Comparison of ENCODE assay signal across 22 cellular contexts in the genomic region with DNA sequence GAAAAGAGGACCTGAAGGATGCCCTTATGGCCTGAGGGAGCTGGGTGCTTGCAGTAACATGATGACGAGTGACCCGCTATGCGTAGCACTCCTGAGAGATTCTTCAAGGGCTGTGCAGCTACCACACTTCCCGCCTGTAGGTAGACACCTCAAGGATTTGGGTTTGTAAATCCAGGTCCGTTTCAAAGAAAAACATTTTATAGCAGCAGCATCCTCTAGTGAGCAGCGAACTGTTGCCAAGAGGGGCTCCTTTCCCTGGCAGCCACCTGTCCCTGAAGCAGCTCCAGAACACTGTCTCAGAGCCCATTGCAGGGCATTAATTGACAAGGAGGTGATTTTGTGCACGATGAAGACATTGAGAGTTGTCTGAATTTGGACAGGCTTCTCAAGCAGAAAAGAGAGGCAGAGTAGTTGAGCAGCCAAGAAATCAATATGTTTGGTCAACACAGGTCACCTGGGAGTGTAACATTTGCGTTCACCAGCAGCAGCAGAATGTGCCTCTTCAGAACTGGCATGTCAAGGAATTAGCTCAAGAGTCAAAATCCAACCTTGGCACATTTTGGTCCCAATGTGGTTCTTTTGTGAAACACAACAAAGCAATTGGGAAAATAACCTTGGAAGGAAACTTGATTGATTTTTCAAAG.
"Had no signal": no experiment of that assay in that cellular context is flagged by ENCODE, and none has a peak within 500 bp of the region (broad histone marks: within the 10 kb centered on the region; RNA-seq: fewer than 3 reads in every experiment).

No MANE protein-coding gene starts in this region.

- H3K36me3 ChIP-seq: right lobe of liver, suprapubic skin, tibial nerve, upper lobe of right lung, vagina had no signal

- H2AFZ ChIP-seq: hepatocyte had no signal

- H3K4me3 Mint-ChIP-seq: naive B cell; nephron progenitor cell; stimulated activated effector memory CD8-positive, alpha-beta T cell treated with anti-CD3 and anti-CD28 coated beads, Interleukin-12 subunit alpha, Interleukin-12 subunit beta, amount 100 ng/mL, for 72 hours had no signal

- H3K9me3 Mint-ChIP-seq: nephron progenitor cell had no signal

- H3K27ac ChIP-seq: dorsolateral prefrontal cortex, hepatocyte, psoas muscle, right lobe of liver, suprapubic skin, tibial nerve, upper lobe of right lung, vagina had no signal

- H3K4me1 ChIP-seq: psoas muscle, right lobe of liver, suprapubic skin, tibial nerve, upper lobe of right lung, vagina had no signal

- H3K79me2 ChIP-seq: hepatocyte had no signal

- H3K4me3 ChIP-seq: dorsolateral prefrontal cortex, hepatocyte, psoas muscle, right lobe of liver, suprapubic skin, tibial nerve, upper lobe of right lung, vagina had no signal

- H3K27me3 Mint-ChIP-seq: naive B cell had no signal

- DNase-seq: dorsolateral prefrontal cortex; effector CD8-positive, alpha-beta T cell; foreskin melanocyte; head of caudate nucleus; kidney; left cardiac atrium; left ventricle myocardium superior; mesendoderm; naive B cell; nephron progenitor cell; psoas muscle; retina; right lobe of liver; stimulated activated CD4-positive, alpha-beta T cell treated with anti-CD3 and anti-CD28 coated beads, Interleukin-4, amount 100 ng/mL, for 1 hour; stimulated activated CD8-positive, alpha-beta memory T cell treated with anti-CD3 and anti-CD28 coated beads, Interleukin-4, amount 100 ng/mL, for 48 hours; stimulated activated naive CD8-positive, alpha-beta T cell treated with anti-CD3 and anti-CD28 coated beads, Interleukin-15, Interleukin-2, amounts not matched to agents 100 U/mL and 50 U/mL, for 24 hours; upper lobe of right lung had no signal

- H3K27me3 ChIP-seq: dorsolateral prefrontal cortex, hepatocyte, right lobe of liver, suprapubic skin, tibial nerve, upper lobe of right lung, vagina had no signal

- H3K4me2 ChIP-seq: hepatocyte had no signal

- H3K27ac Mint-ChIP-seq: naive B cell; nephron progenitor cell; stimulated activated effector memory CD8-positive, alpha-beta T cell treated with anti-CD3 and anti-CD28 coated beads, Interleukin-12 subunit alpha, Interleukin-12 subunit beta, amount 100 ng/mL, for 72 hours had no signal

- H3K4me1 Mint-ChIP-seq: naive B cell; stimulated activated effector memory CD8-positive, alpha-beta T cell treated with anti-CD3 and anti-CD28 coated beads, Interleukin-12 subunit alpha, Interleukin-12 subunit beta, amount 100 ng/mL, for 72 hours had no signal

- H3K9me3 ChIP-seq: psoas muscle, right lobe of liver, suprapubic skin, tibial nerve, upper lobe of right lung, vagina had no signal

- ATAC-seq: left cardiac atrium; left ventricle myocardium superior; psoas muscle; stimulated activated effector memory CD8-positive, alpha-beta T cell treated with anti-CD3 and anti-CD28 coated beads, Interleukin-12 subunit alpha, Interleukin-12 subunit beta, amount 100 ng/mL, for 72 hours; stimulated activated naive CD8-positive, alpha-beta T cell treated with anti-CD3 and anti-CD28 coated beads, Interleukin-15, Interleukin-2, amounts not matched to agents 100 U/mL and 50 U/mL, for 24 hours; upper lobe of right lung had no signal

- H3K36me3 Mint-ChIP-seq: naive B cell; stimulated activated effector memory CD8-positive, alpha-beta T cell treated with anti-CD3 and anti-CD28 coated beads, Interleukin-12 subunit alpha, Interleukin-12 subunit beta, amount 100 ng/mL, for 72 hours had no signal
